In the genomic region with DNA sequence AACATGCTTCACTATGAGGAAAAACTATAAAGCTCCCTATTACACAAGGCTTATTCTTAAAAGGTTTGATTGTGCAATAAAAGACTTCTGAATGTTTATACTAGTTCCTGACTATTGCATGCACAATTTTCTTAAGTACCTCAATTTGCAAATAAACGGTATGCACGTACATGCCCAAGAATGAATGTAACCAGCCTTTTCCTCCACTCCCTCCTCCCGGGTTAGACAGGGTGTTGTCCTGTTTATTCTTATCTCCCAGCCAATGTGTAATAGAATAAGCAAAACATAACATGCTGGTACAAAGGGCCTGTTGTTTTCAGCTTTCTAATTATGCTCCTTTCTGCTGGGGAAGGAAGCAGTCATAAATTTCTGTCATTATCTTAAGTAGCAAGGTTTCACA, we compare ENCODE assay signal across 8 cellular contexts.
DNase-seq lines count a peak whose midpoint lies in the region; ATAC-seq and TF ChIP-seq lines count a peak whose summit lies in the region.

No MANE protein-coding gene starts in this region.

- no peaks in the 10 kb centered on the region for H3K79me2 ChIP-seq in neural progenitor cell (ENCODE audit: low read depth)

- H3K9ac ChIP-seq in neural progenitor cell, result no peak overlapping the region

- H3K4me1 ChIP-seq in neural progenitor cell, result peaks cover 3% of the 10 kb centered on the region

- H3K4me1 Mint-ChIP-seq in endothelial cell (ENCODE audit: unreplicated experiment), result peaks cover 13% of the 10 kb centered on the region
- peaks cover 25% of the 10 kb centered on the region for H3K4me1 Mint-ChIP-seq in neural progenitor cell

- no peaks in the 10 kb centered on the region for H3K27me3 Mint-ChIP-seq in endothelial cell (ENCODE audit: unreplicated experiment)
- peaks cover 7% of the 10 kb centered on the region for H3K27me3 Mint-ChIP-seq in neural progenitor cell (ENCODE audit: insufficient read depth, low read depth)

- no peak for TF ChIP-seq CTCF in endothelial cell (IDR thresholded peaks at IDR 0.05; ENCODE audit: unreplicated experiment)
- no peak for TF ChIP-seq CTCF in neural progenitor cell (IDR thresholded peaks at IDR 0.05)

- no peaks in the 10 kb centered on the region for H3F3A ChIP-seq in neural progenitor cell (ENCODE audit: low read depth)

- no peak overlapping the region for H3K27ac ChIP-seq in neural progenitor cell

- no peak for ATAC-seq in GM19397 (IDR thresholded peaks at IDR 0.05; ENCODE audit: unreplicated experiment)

- H3K9me3 Mint-ChIP-seq in endothelial cell (ENCODE audit: unreplicated experiment) (no peaks in the 10 kb centered on the region), neural progenitor cell (no peaks in the 10 kb centered on the region)

- no peaks in the 10 kb centered on the region for H4K20me1 ChIP-seq in neural progenitor cell (ENCODE audit: low read depth)

- H3K27me3 ChIP-seq in neural progenitor cell, result no peaks in the 10 kb centered on the region

- H3K4me3 Mint-ChIP-seq in endothelial cell (ENCODE audit: unreplicated experiment), result no peak overlapping the region
- no peak overlapping the region for H3K4me3 Mint-ChIP-seq in neural progenitor cell

- peak overlapping the region; percentile 54 for H3K27ac Mint-ChIP-seq in endothelial cell (ENCODE audit: unreplicated experiment)
- no peak overlapping the region for H3K27ac Mint-ChIP-seq in neural progenitor cell

- no peak overlapping the region for H2AFZ ChIP-seq in neural progenitor cell (replicated peaks)

- H3K36me3 Mint-ChIP-seq in endothelial cell (ENCODE audit: low read depth, unreplicated experiment) (peaks cover 6% of the 10 kb centered on the region), neural progenitor cell (peaks cover 16% of the 10 kb centered on the region)

- H3K4me2 ChIP-seq in neural progenitor cell, result no peak overlapping the region

- no peaks in the 10 kb centered on the region for H3K9me3 ChIP-seq in neural progenitor cell (ENCODE audit: low read depth)

- no peak overlapping the region for H3K4me3 ChIP-seq in neural progenitor cell

- DNase-seq in CD1c-positive myeloid dendritic cell (ENCODE audit: extremely low spot score), result peak; percentile 24
- peak; percentile 33 for DNase-seq in NCI-H2029 treated with DMSO at 0.1 percent for 48 hours (lab: John Stamatoyannopoulos, UW)
- DNase-seq in endothelial cell (ENCODE audit: low spot score), result no peak
- DNase-seq in non-pigmented ciliary epithelial cell (ENCODE audit: low read depth), result peak; percentile 81
- no peak for DNase-seq in putamen (ENCODE audit: low spot score)
- no peak for DNase-seq in neural progenitor cell (ENCODE audit: low spot score)
- DNase-seq in GM19240 (ENCODE audit: insufficient read length, low spot score), result no peak

- H3K36me3 ChIP-seq in neural progenitor cell, result no peaks in the 10 kb centered on the region

Comparison
In these comparisons a context has a peak if more than half of its experiments do, and no peak if none do; other contexts are left out.
1. DNase-seq: peak in CD1c-positive myeloid dendritic cell (single experiment), NCI-H2029 treated with DMSO at 0.1 percent for 48 hours (single experiment) and non-pigmented ciliary epithelial cell (single experiment); none in endothelial cell (single experiment), putamen (single experiment), neural progenitor cell (single experiment) and GM19240 (single experiment).